Comparison of ENCODE assay signal across 12 cellular contexts in genomic region chr3:188901126-188901525, GRCh38.
DNase-seq lines count a peak whose midpoint lies in the region; ATAC-seq, FAIRE-seq and TF ChIP-seq lines count a peak whose summit lies in the region.
"Had no signal": no experiment of that assay in that cellular context is flagged by ENCODE, and none has a peak within 500 bp of the region (broad histone marks: within the 10 kb centered on the region; RNA-seq: fewer than 3 reads in every experiment).

No MANE protein-coding gene starts in this region.

- ATAC-seq in lung (ENCODE audit: insufficient read depth, low FRiP score): no peak
- ATAC-seq in HG03045 (IDR thresholded peaks at IDR 0.05; ENCODE audit: unreplicated experiment): no peak
- no peak for ATAC-seq in HG02938 (IDR thresholded peaks at IDR 0.05; ENCODE audit: unreplicated experiment)

- H3K4me3 ChIP-seq in endothelial cell of umbilical vein (replicated peaks in 1 of 3; ENCODE audit: insufficient read depth in 1 of 3, low read depth in 1 of 3, low read length in 3 of 3): peak overlapping the region in 1 of 3 experiments; percentile 35
- no peak overlapping the region for H3K4me3 ChIP-seq in lung
- no peak overlapping the region for H3K4me3 ChIP-seq in thymus (ENCODE audit: low read length)

- H3K36me3 Mint-ChIP-seq in nephron progenitor cell (ENCODE audit: low read depth): no peaks in the 10 kb centered on the region

- intact Hi-C loops in endothelial cell of umbilical vein (cut with micrococcal nuclease): loop anchor here (2.0 to 5.0 kb wide), 2 partner anchors 394 to 638 kb away; no protein-coding TSS in a partner anchor

- CTCF ChIA-PET in endothelial cell of umbilical vein (lab: Charles Lee): interaction anchor here (0.6 to 2.4 kb wide), 12 partner anchors 8 to 1163 kb away, joined by 3 to 15 read pairs (median 4); no protein-coding TSS in a partner anchor

- H4K20me1 ChIP-seq in endothelial cell of umbilical vein (replicated peaks; ENCODE audit: control insufficient read depth, extremely low read depth, insufficient read depth, low read length): no peaks in the 10 kb centered on the region

- H3K36me3 ChIP-seq in endothelial cell of umbilical vein (ENCODE audit: control insufficient read depth in 2 of 2, extremely low read depth in 1 of 2, insufficient read depth in 2 of 2, low read length in 2 of 2) (no peaks in the 10 kb centered on the region), lung (ENCODE audit: control insufficient read depth in 2 of 2, insufficient read depth in 2 of 2, low read length in 2 of 2) (no peaks in the 10 kb centered on the region), thymus (ENCODE audit: control insufficient read depth, insufficient read depth) (no peaks in the 10 kb centered on the region)

- H3K9me3 Mint-ChIP-seq in nephron progenitor cell: no peaks in the 10 kb centered on the region
- H3K9me3 Mint-ChIP-seq: activated CD4-positive, alpha-beta T cell treated with anti-CD3 and anti-CD28 coated beads, Interleukin-2, amount 10 ng/mL, durations not matched to agents 24 days and 14 days had no signal

- H3K4me1 ChIP-seq in endothelial cell of umbilical vein (ENCODE audit: control insufficient read depth, extremely low read depth, insufficient read depth, low read length) (peaks cover 37% of the 10 kb centered on the region), lung (ENCODE audit: control insufficient read depth in 2 of 2, insufficient read depth in 2 of 2, low read length in 2 of 2) (peaks cover 1 to 10% of the 10 kb centered on the region in 2 donors), thymus (ENCODE audit: control insufficient read depth, insufficient read depth, low read length) (no peaks in the 10 kb centered on the region)

- POLR2A ChIA-PET in endothelial cell of umbilical vein (lab: Charles Lee): interaction anchor here (0.6 to 1.5 kb wide), 3 partner anchors 19 to 751 kb away, joined by 3 to 5 read pairs (median 3); partner anchors contain the start of gene LPP

- H3K4me1 Mint-ChIP-seq in nephron progenitor cell: peaks cover 32% of the 10 kb centered on the region

- no peak overlapping the region for H3K4me3 Mint-ChIP-seq in nephron progenitor cell
- H3K4me3 Mint-ChIP-seq: activated CD4-positive, alpha-beta T cell treated with anti-CD3 and anti-CD28 coated beads, Interleukin-2, amount 10 ng/mL, durations not matched to agents 24 days and 14 days; nephron had no signal

- DNase-seq in LHCN-M2 (ENCODE audit: low read depth) (peak; percentile 65), endothelial cell of umbilical vein (ENCODE audit: low read depth, low spot score) (peak; percentile 83), lung (ENCODE audit: low spot score) (no peak), nephron progenitor cell (no peak)
- no peak for DNase-seq in activated naive CD4-positive, alpha-beta T cell (lab: John Stamatoyannopoulos, UW)
- DNase-seq: activated CD4-positive, alpha-beta T cell treated with anti-CD3 and anti-CD28 coated beads, Interleukin-2, amount 10 ng/mL, durations not matched to agents 24 days and 14 days; SHP77; stimulated activated CD4-positive, alpha-beta T cell treated with anti-CD3 and anti-CD28 coated beads, Interleukin-4, amount 100 ng/mL, for 1 hour had no signal

- no peaks in the 10 kb centered on the region for H3K9me1 ChIP-seq in endothelial cell of umbilical vein (replicated peaks; ENCODE audit: control insufficient read depth, extremely low read depth, insufficient read depth, low read length)

- H3K9me3 ChIP-seq in endothelial cell of umbilical vein (replicated peaks; ENCODE audit: control insufficient read depth, insufficient read depth, low read length) (no peaks in the 10 kb centered on the region), lung (ENCODE audit: control insufficient read depth in 2 of 2, insufficient read depth in 1 of 2, low read length in 1 of 2) (no peaks in the 10 kb centered on the region), thymus (ENCODE audit: control insufficient read depth) (no peaks in the 10 kb centered on the region)

- H3K27me3 Mint-ChIP-seq in nephron progenitor cell (ENCODE audit: low read depth, poor library complexity): peaks cover 3% of the 10 kb centered on the region

- H3K79me2 ChIP-seq in endothelial cell of umbilical vein (ENCODE audit: control insufficient read depth, insufficient read depth, low read length): no peaks in the 10 kb centered on the region

- TF ChIP-seq POLR2A in endothelial cell of umbilical vein (IDR thresholded peaks at IDR 0.05; ENCODE audit: low read depth, low read length): peak; percentile 42

- 60 to 72% methylated on average over 6 of the region's 6 CpGs for whole genome bisulfite sequencing in lung, 2 donors
- WGBS in thymus: 90% methylated on average over 6 of the region's 6 CpGs

- H3K9ac ChIP-seq in endothelial cell of umbilical vein (replicated peaks; ENCODE audit: extremely low read depth, insufficient read depth, low read length): peak overlapping the region; percentile 84

- TSS peak; percentile 72 for BruUV-seq in endothelial cell of umbilical vein (replicated peaks; lab: Mats Ljungman, UMichigan)

- peak overlapping the region; percentile 67 for H3K4me2 ChIP-seq in endothelial cell of umbilical vein (ENCODE audit: insufficient read depth, low read length)

- dilution Hi-C loops in endothelial cell of umbilical vein (cut with MboI; ENCODE audit: extremely low pct_ligation_motif_present, low sequenced_read_pairs): no loop called here

- no peaks in the 10 kb centered on the region for H3K27me3 ChIP-seq in endothelial cell of umbilical vein (ENCODE audit: control insufficient read depth in 2 of 2, insufficient read depth in 2 of 2, low read length in 2 of 2)
- H3K27me3 ChIP-seq in lung (ENCODE audit: control insufficient read depth, insufficient read depth): no peaks in the 10 kb centered on the region
- H3K27me3 ChIP-seq in thymus (ENCODE audit: control insufficient read depth, insufficient read depth): no peaks in the 10 kb centered on the region

- TF ChIP-seq CTCF in endothelial cell of umbilical vein (IDR thresholded peaks at IDR 0.05; ENCODE audit: extremely low read depth in 1 of 2, insufficient read depth in 1 of 2, low read depth in 1 of 2, low read length in 2 of 2) (no peak), lung (IDR thresholded peaks at IDR 0.05; ENCODE audit: control extremely low read depth, extremely low read depth) (no peak), nephron progenitor cell (IDR thresholded peaks at IDR 0.05) (no peak)

- H3K27ac Mint-ChIP-seq in nephron progenitor cell: no peak overlapping the region
- H3K27ac Mint-ChIP-seq: activated CD4-positive, alpha-beta T cell treated with anti-CD3 and anti-CD28 coated beads, Interleukin-2, amount 10 ng/mL, durations not matched to agents 24 days and 14 days had no signal

- no peak for FAIRE-seq in endothelial cell of umbilical vein (lab: Jason Lieb, UNC)

- peak overlapping the region; percentile 1 for H2AFZ ChIP-seq in endothelial cell of umbilical vein (ENCODE audit: low read depth, low read length)

- peak overlapping the region; percentile 100 for H3K27ac ChIP-seq in endothelial cell of umbilical vein (ENCODE audit: insufficient read depth, low read depth, low read length)
- H3K27ac ChIP-seq in lung (ENCODE audit: low read depth in 1 of 2, low read length in 1 of 2): peak overlapping the region; percentile 43 to 85
- peak overlapping the region; percentile 55 for H3K27ac ChIP-seq in thymus (ENCODE audit: low read depth)

TF ChIP-seq in endothelial cell of umbilical vein, 7 proteins besides CTCF, POLR2A, EP300 and RAD21:
- no peak for TF ChIP-seq JUN (IDR thresholded peaks at IDR 0.05; ENCODE audit: borderline replicate concordance, insufficient read depth, insufficient read length, low read depth)
- TF ChIP-seq GATA2 (IDR thresholded peaks at IDR 0.05; ENCODE audit: insufficient read depth, insufficient read length, low read depth, low read length): peak; percentile 68

Comparison
In these comparisons a context has a peak if more than half of its experiments do, and no peak if none do; other contexts are left out.
1. DNase-seq: peak in LHCN-M2 (single experiment) and endothelial cell of umbilical vein (single experiment); none in lung (single experiment), nephron progenitor cell (single experiment) and activated naive CD4-positive, alpha-beta T cell (0 of 4).
2. Peak in every context shown above with its lines, with median percentiles within 50 percentile points of each other: H3K27ac ChIP-seq.